8 cellular contexts compared by ENCODE assay signal in genomic region chr12:18183141-18183540, GRCh38.
"Had no signal": no experiment of that assay in that cellular context is flagged by ENCODE, and none has a peak within 500 bp of the region (broad histone marks: within the 10 kb centered on the region; RNA-seq: fewer than 3 reads in every experiment).

No MANE protein-coding gene starts in this region.

- H3K9ac ChIP-seq: GM23248 had no signal

- H3K9me3 ChIP-seq: HAP-1 had no signal

- ATAC-seq: HCT116, HepG2 had no signal

- H3K36me3 ChIP-seq: HAP-1 had no signal

- DNase-seq: GM23248, GOT3, H7, HFFc6 had no signal

- H3K4me3 ChIP-seq: GM23248, HAP-1 had no signal

- H2AFZ ChIP-seq: GM23248 had no signal

- H3K27ac ChIP-seq: GM23248, HL-60 had no signal
